Comparison of ENCODE assay signal across 22 cellular contexts in the genomic region with DNA sequence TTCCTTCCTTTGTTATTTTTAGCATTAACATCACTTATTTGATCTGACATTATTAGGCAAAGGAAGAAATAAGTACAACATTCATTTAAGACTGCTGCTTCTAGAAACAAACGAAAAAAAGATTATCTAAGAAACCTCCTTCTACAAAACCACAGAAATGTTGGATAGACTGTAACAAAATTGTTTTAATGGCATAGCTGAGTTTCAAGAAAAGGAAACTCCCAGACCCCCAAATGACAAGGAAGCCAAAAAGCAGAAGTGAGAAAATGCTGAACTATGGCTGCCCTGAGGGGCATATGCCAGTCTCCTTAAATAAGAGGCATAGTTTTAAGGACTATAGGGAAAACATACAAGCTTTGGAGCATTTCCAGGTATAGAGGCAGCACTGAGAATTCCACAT.
"Had no signal": no experiment of that assay in that cellular context is flagged by ENCODE, and none has a peak within 500 bp of the region (broad histone marks: within the 10 kb centered on the region; RNA-seq: fewer than 3 reads in every experiment).

No MANE protein-coding gene starts in this region.

- H3K9me3 ChIP-seq: body of pancreas, gastrocnemius medialis, heart left ventricle, neutrophil, sigmoid colon, spleen, thoracic aorta had no signal

- ATAC-seq: activated CD8-positive, alpha-beta T cell treated with anti-CD3 and anti-CD28 coated beads for 36 hours; body of pancreas; gastrocnemius medialis; heart left ventricle; natural killer cell; WTC11 had no signal

- H3K36me3 Mint-ChIP-seq: activated naive CD4-positive, alpha-beta T cell treated with anti-CD3 and anti-CD28 coated beads, Interleukin-2, amount 50 U/mL, for 24 hours; immature natural killer cell; natural killer cell; WTC11 had no signal

- H3K4me1 ChIP-seq: body of pancreas, gastrocnemius medialis, heart left ventricle, parathyroid adenoma, sigmoid colon, spleen had no signal

- H3K9ac ChIP-seq: parathyroid adenoma had no signal

- DNase-seq: activated CD4-positive, alpha-beta T cell treated with anti-CD3 and anti-CD28 coated beads for 4 hours; activated CD8-positive, alpha-beta T cell treated with anti-CD3 and anti-CD28 coated beads for 36 hours; activated effector memory CD4-positive, alpha-beta T cell treated with anti-CD3 and anti-CD28 coated beads, Interleukin-2, amount 50 U/mL, for 16 hours; activated T-cell treated with anti-CD3 and anti-CD28 coated beads, Interleukin-2, amount 50 U/mL, for 48 hours; amniotic stem cell; body of pancreas; caudate nucleus; effector CD8-positive, alpha-beta T cell; gastrocnemius medialis; heart left ventricle; immature natural killer cell; mesendoderm; natural killer cell; sigmoid colon; spleen had no signal

- FAIRE-seq: TTC549 had no signal

- H3K27me3 ChIP-seq: body of pancreas, gastrocnemius medialis, heart left ventricle, neutrophil, sigmoid colon, spleen had no signal

- H3K36me3 ChIP-seq: gastrocnemius medialis, heart left ventricle, neutrophil, sigmoid colon, spleen, thoracic aorta had no signal

- H3K27ac ChIP-seq: body of pancreas, epithelial cell of prostate, gastrocnemius medialis, heart left ventricle, neutrophil, parathyroid adenoma, sigmoid colon, spleen, thoracic aorta had no signal

- H3K4me3 ChIP-seq: body of pancreas, gastrocnemius medialis, heart left ventricle, sigmoid colon, spleen, thoracic aorta had no signal

- H3K4me3 Mint-ChIP-seq: activated CD8-positive, alpha-beta T cell treated with anti-CD3 and anti-CD28 coated beads for 36 hours; activated naive CD4-positive, alpha-beta T cell treated with anti-CD3 and anti-CD28 coated beads, Interleukin-2, amount 50 U/mL, for 24 hours; immature natural killer cell; natural killer cell; WTC11 had no signal

- H2AFZ ChIP-seq: parathyroid adenoma had no signal

- H3K9me3 Mint-ChIP-seq: activated naive CD4-positive, alpha-beta T cell treated with anti-CD3 and anti-CD28 coated beads, Interleukin-2, amount 50 U/mL, for 24 hours; WTC11 had no signal

- H3K4me1 Mint-ChIP-seq: activated naive CD4-positive, alpha-beta T cell treated with anti-CD3 and anti-CD28 coated beads, Interleukin-2, amount 50 U/mL, for 24 hours; immature natural killer cell; natural killer cell had no signal

- H3K27ac Mint-ChIP-seq: activated CD8-positive, alpha-beta T cell treated with anti-CD3 and anti-CD28 coated beads for 36 hours; activated naive CD4-positive, alpha-beta T cell treated with anti-CD3 and anti-CD28 coated beads, Interleukin-2, amount 50 U/mL, for 24 hours; immature natural killer cell; natural killer cell; WTC11 had no signal

- H3K79me2 ChIP-seq: parathyroid adenoma had no signal
